Comparison of ENCODE assay signal across 13 cellular contexts in genomic region chr2:44188696-44189095, GRCh38.
"Had no signal": no experiment of that assay in that cellular context is flagged by ENCODE, and none has a peak within 500 bp of the region (broad histone marks: within the 10 kb centered on the region; RNA-seq: fewer than 3 reads in every experiment).

No MANE protein-coding gene starts in this region.

- H3K9me3 ChIP-seq: esophagus muscularis mucosa, thyroid gland, uterus had no signal

- H3K27ac ChIP-seq: dorsolateral prefrontal cortex, esophagus muscularis mucosa, parathyroid adenoma, thyroid gland, uterus had no signal

- H3K36me3 ChIP-seq: esophagus muscularis mucosa, thyroid gland, uterus had no signal

- H3K27me3 ChIP-seq: dorsolateral prefrontal cortex, esophagus muscularis mucosa, thyroid gland, uterus had no signal

- H3K9ac ChIP-seq: parathyroid adenoma had no signal

- H2AFZ ChIP-seq: parathyroid adenoma had no signal

- H3K27me3 Mint-ChIP-seq: activated CD4-positive, alpha-beta memory T cell treated with anti-CD3 and anti-CD28 coated beads for 36 hours had no signal

- H3K4me1 ChIP-seq: uterus had no signal

- H3K4me3 ChIP-seq: dorsolateral prefrontal cortex, esophagus muscularis mucosa, thyroid gland, uterus had no signal

- H3K4me3 Mint-ChIP-seq: activated CD4-positive, alpha-beta memory T cell treated with anti-CD3 and anti-CD28 coated beads for 36 hours; neural crest cell had no signal

- H3K27ac Mint-ChIP-seq: activated CD4-positive, alpha-beta memory T cell treated with anti-CD3 and anti-CD28 coated beads for 36 hours had no signal

- DNase-seq: activated CD4-positive, alpha-beta memory T cell treated with anti-CD3 and anti-CD28 coated beads for 36 hours; activated CD8-positive, alpha-beta memory T cell treated with anti-CD3 and anti-CD28 coated beads, Interleukin-2, amount 50 U/mL, for 4 hours; activated naive CD4-positive, alpha-beta T cell; anterior cingulate cortex; dorsolateral prefrontal cortex; mammary epithelial cell; stimulated activated CD4-positive, alpha-beta T cell treated with anti-CD3 and anti-CD28 coated beads, Interleukin-2, amount 100 ng/mL, for 48 hours; SW 1271; thyroid gland; uterus had no signal

- H3K9me3 Mint-ChIP-seq: activated CD4-positive, alpha-beta memory T cell treated with anti-CD3 and anti-CD28 coated beads for 36 hours; neural crest cell had no signal
